22 cellular contexts compared by ENCODE assay signal in genomic region chr10:78401882-78402367, GRCh38.
DNase-seq lines count a peak whose midpoint lies in the region; ATAC-seq, FAIRE-seq and TF ChIP-seq lines count a peak whose summit lies in the region.
"Had no signal": no experiment of that assay in that cellular context is flagged by ENCODE, and none has a peak within 500 bp of the region (broad histone marks: within the 10 kb centered on the region; RNA-seq: fewer than 3 reads in every experiment).

No MANE protein-coding gene starts in this region.

- peak; percentile 56 for ATAC-seq in WTC11
- ATAC-seq: HCT116; left colon; sciatic nerve; stimulated activated memory B cell treated with anti-CD40 and anti-IgM and Interleukin-4, amounts not matched to agents 10 μg/mL and 1 μg/mL and 100 μg/mL, for 72 hours had no signal

- no peak for FAIRE-seq in GM12891 (lab: Jason Lieb, UNC)
- FAIRE-seq: colon, urothelium cell line had no signal

- CTCF ChIA-PET in WTC11 (lab: Charles Lee) = interaction anchor here (0.6 to 1.2 kb wide), 3 partner anchors 13 to 354 kb away, joined by 3 to 7 read pairs (median 4); no protein-coding TSS in a partner anchor
- CTCF ChIA-PET in Caco-2 (lab: Charles Lee) = no interaction called here

- TF ChIP-seq CTCF in WTC11 (IDR thresholded peaks at IDR 0.05) = no peak
- TF ChIP-seq CTCF in nephron (IDR thresholded peaks at IDR 0.05; ENCODE audit: unreplicated experiment in 3 of 3) = no peak
- TF ChIP-seq CTCF in testis (IDR thresholded peaks at IDR 0.05) = no peak
- no peak for TF ChIP-seq CTCF in Caco-2 (IDR thresholded peaks at IDR 0.05; ENCODE audit: insufficient read depth in 1 of 2, low read depth in 1 of 2, low read length in 1 of 2, severe bottlenecking in 1 of 2, unreplicated experiment in 1 of 2)

- no peaks in the 10 kb centered on the region for H3K4me1 ChIP-seq in testis
- H3K4me1 ChIP-seq in Caco-2 = no peaks in the 10 kb centered on the region

- H3K27me3 Mint-ChIP-seq in WTC11 (ENCODE audit: low read depth) (peaks cover 23% of the 10 kb centered on the region), nephron (ENCODE audit: low read depth) (peaks cover 10% of the 10 kb centered on the region), Caco-2 (ENCODE audit: insufficient read depth, unreplicated experiment) (no peaks in the 10 kb centered on the region)

- BruUV-seq in Caco-2 (replicated peaks; lab: Mats Ljungman, UMichigan) = no TSS peak

- no peaks in the 10 kb centered on the region for H3K36me3 Mint-ChIP-seq in WTC11
- H3K36me3 Mint-ChIP-seq in nephron (ENCODE audit: low read depth) = no peaks in the 10 kb centered on the region
- peaks cover 1% of the 10 kb centered on the region for H3K36me3 Mint-ChIP-seq in Caco-2 (ENCODE audit: insufficient read depth, unreplicated experiment)
- H3K36me3 Mint-ChIP-seq: activated naive CD8-positive, alpha-beta T cell treated with anti-CD3 and anti-CD28 coated beads for 36 hours; stimulated activated memory B cell treated with anti-CD40 and anti-IgM and Interleukin-4, amounts not matched to agents 10 μg/mL and 1 μg/mL and 100 μg/mL, for 72 hours had no signal

- WGBS in testis, 2 donors = 50 to 75% methylated on average over 6 to 10 of the region's 10 CpGs

- intact Hi-C loops in cardiac septum (cut with DNase I) = loop anchor here (10.0 kb wide), 1 partner anchor 357 kb away; no protein-coding TSS in a partner anchor
- intact Hi-C loops in testis (cut with DNase I; ENCODE audit: low total_unique reads) = no loop called here
- intact Hi-C loops in Caco-2 (cut with micrococcal nuclease; ENCODE audit: unreplicated experiment) = no loop called here

- DNase-seq in WTC11 (ENCODE audit: low spot score) (peak; percentile 27), cardiac septum (ENCODE audit: low spot score) (peak; percentile 74), testis (peak; percentile 23), GM12891 (ENCODE audit: insufficient read length, low spot score) (no peak), NOMO-1 treated with dmso at 0.1 percent for 144 hours (lab: John Stamatoyannopoulos, UW; ENCODE audit: unreplicated experiment) (no peak), Caco-2 (no peak)
- DNase-seq in stimulated activated CD4-positive, alpha-beta T cell treated with anti-CD3 and anti-CD28 coated beads, Interleukin-12 subunit alpha, Interleukin-12 subunit beta, amount 100 ng/mL, for 4 hours = no peak
- DNase-seq: activated CD4-positive, alpha-beta T cell treated with anti-CD3 and anti-CD28 coated beads, Interleukin-2, amount 10 ng/mL, durations not matched to agents 7 days and 5 days; activated naive CD8-positive, alpha-beta T cell treated with anti-CD3 and anti-CD28 coated beads for 36 hours; activated T-cell treated with anti-CD3 and anti-CD28 coated beads, Interleukin-2, amount 50 U/mL, for 24 hours; left colon; naive B cell; NCI-H2081; NCI-H526 had no signal

- TF ChIP-seq POLR2A in testis (IDR thresholded peaks at IDR 0.05) = no peak
- no peak for TF ChIP-seq POLR2A in GM12891 (IDR thresholded peaks at IDR 0.05; ENCODE audit: low read depth, low read length)

- H3K27me3 ChIP-seq in testis (no peaks in the 10 kb centered on the region), Caco-2 (replicated peaks; ENCODE audit: control insufficient read depth, insufficient read depth, low read length) (no peaks in the 10 kb centered on the region)

- H3K4me3 Mint-ChIP-seq in WTC11 = no peak overlapping the region
- H3K4me3 Mint-ChIP-seq in nephron = no peak overlapping the region
- H3K4me3 Mint-ChIP-seq in Caco-2 (ENCODE audit: unreplicated experiment) = no peak overlapping the region
- H3K4me3 Mint-ChIP-seq: activated CD4-positive, alpha-beta T cell treated with anti-CD3 and anti-CD28 coated beads, Interleukin-2, amount 10 ng/mL, durations not matched to agents 7 days and 5 days; activated naive CD8-positive, alpha-beta T cell treated with anti-CD3 and anti-CD28 coated beads for 36 hours; activated T-cell treated with anti-CD3 and anti-CD28 coated beads, Interleukin-2, amount 50 U/mL, for 24 hours; naive B cell; stimulated activated memory B cell treated with anti-CD40 and anti-IgM and Interleukin-4, amounts not matched to agents 10 μg/mL and 1 μg/mL and 100 μg/mL, for 72 hours; T-helper 1 cell treated with Interleukin-12 subunit alpha and Interleukin-12 subunit beta and Interleukin-4 antibody, amounts not matched to agents 30 μg/mL and 1 μg/mL, for 36 hours had no signal

- 0 out of 2 replicates have a peak overlapping the region, but pooled peaks have one; percentile 15 for H3K27ac Mint-ChIP-seq in WTC11
- peak overlapping the region; percentile 80 to 95 (median 92) for H3K27ac Mint-ChIP-seq in nephron
- no peak overlapping the region for H3K27ac Mint-ChIP-seq in Caco-2 (ENCODE audit: unreplicated experiment)
- H3K27ac Mint-ChIP-seq: activated CD4-positive, alpha-beta T cell treated with anti-CD3 and anti-CD28 coated beads, Interleukin-2, amount 10 ng/mL, durations not matched to agents 7 days and 5 days; activated naive CD8-positive, alpha-beta T cell treated with anti-CD3 and anti-CD28 coated beads for 36 hours; activated T-cell treated with anti-CD3 and anti-CD28 coated beads, Interleukin-2, amount 50 U/mL, for 24 hours; naive B cell; stimulated activated memory B cell treated with anti-CD40 and anti-IgM and Interleukin-4, amounts not matched to agents 10 μg/mL and 1 μg/mL and 100 μg/mL, for 72 hours; T-helper 1 cell treated with Interleukin-12 subunit alpha and Interleukin-12 subunit beta and Interleukin-4 antibody, amounts not matched to agents 30 μg/mL and 1 μg/mL, for 36 hours had no signal

- no peak overlapping the region for H3K27ac ChIP-seq in testis
- H3K27ac ChIP-seq: epithelial cell of prostate had no signal

- peaks cover 22% of the 10 kb centered on the region for H3K4me1 Mint-ChIP-seq in WTC11
- H3K4me1 Mint-ChIP-seq in nephron = peaks cover 56% of the 10 kb centered on the region
- H3K4me1 Mint-ChIP-seq in Caco-2 (ENCODE audit: low read depth, unreplicated experiment) = peaks cover 6% of the 10 kb centered on the region

- peaks cover 10% of the 10 kb centered on the region for H3K9me3 Mint-ChIP-seq in WTC11
- H3K9me3 Mint-ChIP-seq in nephron = no peaks in the 10 kb centered on the region
- no peaks in the 10 kb centered on the region for H3K9me3 Mint-ChIP-seq in Caco-2 (ENCODE audit: unreplicated experiment)
- H3K9me3 Mint-ChIP-seq: activated CD4-positive, alpha-beta T cell treated with anti-CD3 and anti-CD28 coated beads, Interleukin-2, amount 10 ng/mL, durations not matched to agents 7 days and 5 days; activated naive CD8-positive, alpha-beta T cell treated with anti-CD3 and anti-CD28 coated beads for 36 hours; activated T-cell treated with anti-CD3 and anti-CD28 coated beads, Interleukin-2, amount 50 U/mL, for 24 hours; naive B cell; stimulated activated memory B cell treated with anti-CD40 and anti-IgM and Interleukin-4, amounts not matched to agents 10 μg/mL and 1 μg/mL and 100 μg/mL, for 72 hours; T-helper 1 cell treated with Interleukin-12 subunit alpha and Interleukin-12 subunit beta and Interleukin-4 antibody, amounts not matched to agents 30 μg/mL and 1 μg/mL, for 36 hours had no signal

- POLR2A ChIA-PET in WTC11 (lab: Charles Lee) = no interaction called here
- POLR2A ChIA-PET in Caco-2 (lab: Charles Lee) = no interaction called here

- H3K36me3 ChIP-seq in testis (ENCODE audit: low read depth, missing control alignments) = no peaks in the 10 kb centered on the region
- H3K36me3 ChIP-seq in Caco-2 (ENCODE audit: control insufficient read depth, insufficient read depth, low read length) = no peaks in the 10 kb centered on the region

- H3K9me3 ChIP-seq in testis = no peaks in the 10 kb centered on the region
- H3K9me3 ChIP-seq in Caco-2 = no peaks in the 10 kb centered on the region

- H3K4me3 ChIP-seq in testis (no peak overlapping the region), Caco-2 (ENCODE audit: low read depth, low read length) (no peak overlapping the region)

TF ChIP-seq in WTC11, 78 proteins besides CTCF, POLR2A, EP300 and RAD21 (continues in another document):
- TF ChIP-seq TCF7 (CRISPR knock-in tag; IDR thresholded peaks at IDR 0.05; ENCODE audit: low read depth) (no peak), ETV6 (CRISPR knock-in tag; IDR thresholded peaks at IDR 0.05) (0 out of 2 replicates have a peak, but pooled peaks have one; percentile 22), ZNF121 (CRISPR knock-in tag; IDR thresholded peaks at IDR 0.05) (no peak), CREM (CRISPR knock-in tag; IDR thresholded peaks at IDR 0.05) (no peak), RELA (CRISPR knock-in tag; IDR thresholded peaks at IDR 0.05; ENCODE audit: borderline replicate concordance) (no peak), HMGA2 (CRISPR knock-in tag; IDR thresholded peaks at IDR 0.05) (no peak), JAZF1 (CRISPR knock-in tag; IDR thresholded peaks at IDR 0.05) (no peak), SOX15 (CRISPR knock-in tag; IDR thresholded peaks at IDR 0.05) (no peak), NFATC4 (CRISPR knock-in tag; IDR thresholded peaks at IDR 0.05) (no peak), MLX (CRISPR knock-in tag; IDR thresholded peaks at IDR 0.05) (no peak)

TF ChIP-seq in GM12891, 5 proteins besides CTCF, POLR2A, EP300 and RAD21:
- no peak for TF ChIP-seq POU2F2 (IDR thresholded peaks at IDR 0.05; ENCODE audit: low read depth, low read length)
- TF ChIP-seq TAF1 (IDR thresholded peaks at IDR 0.05; ENCODE audit: low read depth, low read length) = no peak
- no peak for TF ChIP-seq SPI1 (IDR thresholded peaks at IDR 0.05; ENCODE audit: low read depth, low read length)
- TF ChIP-seq POLR2AphosphoS5 (IDR thresholded peaks at IDR 0.05; ENCODE audit: low read depth, low read length) = no peak
- TF ChIP-seq PAX5 (IDR thresholded peaks at IDR 0.05; ENCODE audit: insufficient read depth, low read length, severe bottlenecking) = no peak
TF ChIP-seq in GM12891: peak in this region for 0.

Comparison
In these comparisons a context has a peak if more than half of its experiments do, and no peak if none do; other contexts are left out.
1. DNase-seq: peak in WTC11 (single experiment), cardiac septum (single experiment) and testis (single experiment); none in GM12891 (single experiment), NOMO-1 treated with dmso at 0.1 percent for 144 hours (single experiment), Caco-2 (0 of 2) and stimulated activated CD4-positive, alpha-beta T cell treated with anti-CD3 and anti-CD28 coated beads, Interleukin-12 subunit alpha, Interleukin-12 subunit beta, amount 100 ng/mL, for 4 hours (single experiment).